5 cellular contexts compared by ENCODE assay signal in the genomic region with DNA sequence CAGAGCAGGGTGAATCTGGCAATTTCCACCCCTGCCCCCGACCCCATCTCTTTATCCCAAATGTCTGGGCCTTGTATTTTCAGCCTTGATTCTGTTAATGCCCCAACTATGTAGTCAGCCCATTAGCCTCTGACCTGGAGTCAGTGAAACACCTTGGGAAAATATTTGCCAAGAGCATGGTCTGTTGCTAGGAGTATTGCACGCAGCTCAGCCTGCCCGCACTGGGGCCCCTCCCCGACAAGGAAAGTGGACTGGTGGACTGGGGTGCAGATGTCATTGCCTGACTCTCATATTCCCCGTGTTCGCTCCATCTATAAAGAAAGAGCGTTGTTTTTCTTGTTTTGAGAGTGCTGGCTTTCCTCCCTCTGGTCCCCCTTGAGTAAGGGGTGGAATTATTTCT. TPM values are rescaled to one million over a fixed set of nuclear protein-coding genes. Genes with fewer than 3 reads are reported as not detected.
"Had no signal": no experiment of that assay in that cellular context is flagged by ENCODE, and none has a peak within 500 bp of the region (broad histone marks: within the 10 kb centered on the region; RNA-seq: fewer than 3 reads in every experiment).

No MANE protein-coding gene starts in this region.

RNA-seq across cellular contexts. Expression of gene SPACA5, which starts 51.5 kb away (rescaled TPM):
- total RNA-seq: HT-29, HT1080, IMR-90, K562 had no signal
- polyA plus RNA-seq: IgD-negative memory B cell, IMR-90, K562 had no signal
